31 cellular contexts compared by ENCODE assay signal in genomic region chr2:132963161-132963560, GRCh38.
"Had no signal": no experiment of that assay in that cellular context is flagged by ENCODE, and none has a peak within 500 bp of the region (broad histone marks: within the 10 kb centered on the region; RNA-seq: fewer than 3 reads in every experiment).

No MANE protein-coding gene starts in this region.

- H3K4me1 Mint-ChIP-seq: naive thymus-derived CD4-positive, alpha-beta T cell; natural killer cell; nephron progenitor cell; stimulated activated naive CD8-positive, alpha-beta T cell treated with anti-CD3 and anti-CD28 coated beads, Interleukin-15, amount 100 ng/mL, for 72 hours had no signal

- H3K9me3 Mint-ChIP-seq: nephron progenitor cell, neural crest cell, type B pancreatic cell had no signal

- H3K4me2 ChIP-seq: smooth muscle cell had no signal

- ATAC-seq: naive thymus-derived CD4-positive, alpha-beta T cell; natural killer cell; pancreas; psoas muscle; right cardiac atrium; sciatic nerve; stimulated activated memory B cell treated with anti-CD40 and anti-IgM and Interleukin-4, amounts not matched to agents 10 μg/mL and 1 μg/mL and 100 μg/mL, for 72 hours; stimulated activated naive CD8-positive, alpha-beta T cell treated with anti-CD3 and anti-CD28 coated beads, Interleukin-15, amount 100 ng/mL, for 72 hours; stimulated activated naive CD8-positive, alpha-beta T cell treated with anti-CD3 and anti-CD28 coated beads, Interleukin-15, Interleukin-2, amounts not matched to agents 100 U/mL and 50 U/mL, for 24 hours; upper lobe of right lung had no signal

- H3K4me3 ChIP-seq: pancreas, psoas muscle, skin epidermis, smooth muscle cell, spleen, suprapubic skin, testis, tibial artery, transverse colon, upper lobe of right lung, uterus had no signal

- H3K4me1 ChIP-seq: pancreas, psoas muscle, spleen, suprapubic skin, testis, tibial artery, transverse colon, upper lobe of right lung, uterus had no signal

- DNase-seq: naive thymus-derived CD4-positive, alpha-beta T cell; natural killer cell; nephron progenitor cell; nucleus accumbens; pancreas; psoas muscle; right cardiac atrium; spleen; stimulated activated CD4-positive, alpha-beta T cell treated with anti-CD3 and anti-CD28 coated beads, Interleukin-12 subunit alpha, Interleukin-12 subunit beta, amount 100 ng/mL, for 4 hours; stimulated activated CD4-positive, alpha-beta T cell treated with anti-CD3 and anti-CD28 coated beads, Interleukin-1b, Interleukin-23, amount 100 ng/mL, for 48 hours; stimulated activated CD4-positive, alpha-beta T cell treated with anti-CD3 and anti-CD28 coated beads, Interleukin-4, amount 100 ng/mL, for 1 hour; stimulated activated CD4-positive, alpha-beta T cell treated with anti-CD3 and anti-CD28 coated beads, Interleukin-4, amount 100 ng/mL, for 4 hours; stimulated activated CD8-positive, alpha-beta memory T cell treated with anti-CD3 and anti-CD28 coated beads, Interleukin-4, amount 100 ng/mL, for 48 hours; stimulated activated naive CD4-positive, alpha-beta T cell; stimulated activated naive CD8-positive, alpha-beta T cell treated with anti-CD3 and anti-CD28 coated beads, Interleukin-15, amount 100 ng/mL, for 72 hours; stimulated activated naive CD8-positive, alpha-beta T cell treated with anti-CD3 and anti-CD28 coated beads, Interleukin-15, Interleukin-2, amounts not matched to agents 100 U/mL and 50 U/mL, for 24 hours; substantia nigra; testis; tibial artery; transverse colon; upper lobe of right lung; uterus had no signal

- H3K27ac Mint-ChIP-seq: naive thymus-derived CD4-positive, alpha-beta T cell; natural killer cell; progenitor cell of endocrine pancreas; stimulated activated memory B cell treated with anti-CD40 and anti-IgM and Interleukin-4, amounts not matched to agents 10 μg/mL and 1 μg/mL and 100 μg/mL, for 72 hours; stimulated activated naive CD8-positive, alpha-beta T cell treated with anti-CD3 and anti-CD28 coated beads, Interleukin-15, amount 100 ng/mL, for 72 hours; type B pancreatic cell had no signal

- H3K36me3 Mint-ChIP-seq: naive thymus-derived CD4-positive, alpha-beta T cell; natural killer cell; stimulated activated memory B cell treated with anti-CD40 and anti-IgM and Interleukin-4, amounts not matched to agents 10 μg/mL and 1 μg/mL and 100 μg/mL, for 72 hours; type B pancreatic cell had no signal

- H3K36me3 ChIP-seq: neutrophil, pancreas, spleen, suprapubic skin, tibial artery, transverse colon, upper lobe of right lung, uterus had no signal

- H3K27me3 ChIP-seq: neutrophil, pancreas, spleen, suprapubic skin, testis, tibial artery, transverse colon, upper lobe of right lung, uterus had no signal

- FAIRE-seq: pancreas had no signal

- H3K9me3 ChIP-seq: neutrophil, pancreas, psoas muscle, suprapubic skin, testis, transverse colon, upper lobe of right lung, uterus had no signal

- H3K27me3 Mint-ChIP-seq: stimulated activated memory B cell treated with anti-CD40 and anti-IgM and Interleukin-4, amounts not matched to agents 10 μg/mL and 1 μg/mL and 100 μg/mL, for 72 hours; stimulated activated naive CD8-positive, alpha-beta T cell treated with anti-CD3 and anti-CD28 coated beads, Interleukin-15, amount 100 ng/mL, for 72 hours had no signal

- H3K4me3 Mint-ChIP-seq: naive thymus-derived CD4-positive, alpha-beta T cell; natural killer cell; nephron progenitor cell; neural crest cell; stimulated activated memory B cell treated with anti-CD40 and anti-IgM and Interleukin-4, amounts not matched to agents 10 μg/mL and 1 μg/mL and 100 μg/mL, for 72 hours; stimulated activated naive CD8-positive, alpha-beta T cell treated with anti-CD3 and anti-CD28 coated beads, Interleukin-15, amount 100 ng/mL, for 72 hours had no signal

- H3K27ac ChIP-seq: neutrophil, pancreas, psoas muscle, skin epidermis, spleen, suprapubic skin, testis, tibial artery, transverse colon, upper lobe of right lung, uterus had no signal
